ENCODE assay signal across 11 cellular contexts in the genomic region with DNA sequence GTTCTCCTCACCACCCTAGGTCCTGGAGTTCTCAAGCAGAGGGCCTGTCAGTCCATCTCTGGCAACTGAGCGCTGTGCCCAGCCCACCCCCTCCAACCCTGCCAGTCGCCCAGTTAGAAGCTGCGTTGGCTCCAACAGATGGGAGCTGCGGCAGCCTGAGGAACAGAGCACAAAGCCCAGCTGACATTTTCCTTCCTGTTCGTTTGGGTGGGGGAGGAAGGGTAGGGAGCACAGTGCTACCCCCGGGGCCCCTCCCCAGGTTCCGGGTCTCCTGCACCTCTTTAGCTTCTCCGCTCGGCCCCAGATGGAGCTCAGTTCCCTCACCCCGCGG. TPM values are rescaled to one million over a fixed set of nuclear protein-coding genes. Genes with fewer than 3 reads are reported as not detected.
A peak's percentile ranks its signal among the peaks of the same experiment; 100 is the strongest.
DNase-seq lines count a peak whose midpoint lies in the region; ATAC-seq and TF ChIP-seq lines count a peak whose summit lies in the region.
"Had no signal": no experiment of that assay in that cellular context is flagged by ENCODE, and none has a peak within 500 bp of the region (broad histone marks: within the 10 kb centered on the region; RNA-seq: fewer than 3 reads in every experiment).

No MANE protein-coding gene starts in this region.

- H3K36me3 ChIP-seq in left lung: no peaks in the 10 kb centered on the region
- H3K36me3 ChIP-seq: pancreas had no signal

- no peak for ATAC-seq in activated naive CD8-positive, alpha-beta T cell treated with anti-CD3 and anti-CD28 coated beads, Interleukin-2, amount 50 U/mL, for 24 hours
- ATAC-seq in left lung (no peak), GM18498 (IDR thresholded peaks at IDR 0.05; ENCODE audit: unreplicated experiment) (no peak)
- ATAC-seq in stimulated activated memory B cell treated with anti-CD40 and anti-IgM and Interleukin-4, amounts not matched to agents 10 μg/mL and 1 μg/mL and 100 μg/mL, for 72 hours: no peak

- TF ChIP-seq CTCF in left lung (IDR thresholded peaks at IDR 0.05): no peak

- H3K4me1 Mint-ChIP-seq in activated naive CD8-positive, alpha-beta T cell treated with anti-CD3 and anti-CD28 coated beads, Interleukin-2, amount 50 U/mL, for 24 hours: peaks cover 11% of the 10 kb centered on the region
- H3K4me1 Mint-ChIP-seq in stimulated activated memory B cell treated with anti-CD40 and anti-IgM and Interleukin-4, amounts not matched to agents 10 μg/mL and 1 μg/mL and 100 μg/mL, for 72 hours: peaks cover 15% of the 10 kb centered on the region

- peaks cover 17 to 61% of the 10 kb centered on the region in 2 donors for H3K27me3 ChIP-seq in left lung

- no peak overlapping the region for H3K27ac ChIP-seq in left lung
- H3K27ac ChIP-seq: pancreas had no signal

- intact Hi-C loops in left lung (cut with DNase I): no loop called here

- no peak overlapping the region for H3K27ac Mint-ChIP-seq in activated naive CD8-positive, alpha-beta T cell treated with anti-CD3 and anti-CD28 coated beads, Interleukin-2, amount 50 U/mL, for 24 hours
- no peak overlapping the region for H3K27ac Mint-ChIP-seq in stimulated activated memory B cell treated with anti-CD40 and anti-IgM and Interleukin-4, amounts not matched to agents 10 μg/mL and 1 μg/mL and 100 μg/mL, for 72 hours

- peak overlapping the region; percentile 32 for H3K4me3 Mint-ChIP-seq in activated naive CD8-positive, alpha-beta T cell treated with anti-CD3 and anti-CD28 coated beads, Interleukin-2, amount 50 U/mL, for 24 hours
- H3K4me3 Mint-ChIP-seq in stimulated activated memory B cell treated with anti-CD40 and anti-IgM and Interleukin-4, amounts not matched to agents 10 μg/mL and 1 μg/mL and 100 μg/mL, for 72 hours: peak overlapping the region; percentile 60

- peak overlapping the region; percentile 33 for H3K4me3 ChIP-seq in left lung

- H3K9me3 Mint-ChIP-seq in activated naive CD8-positive, alpha-beta T cell treated with anti-CD3 and anti-CD28 coated beads, Interleukin-2, amount 50 U/mL, for 24 hours: no peaks in the 10 kb centered on the region
- H3K9me3 Mint-ChIP-seq in stimulated activated memory B cell treated with anti-CD40 and anti-IgM and Interleukin-4, amounts not matched to agents 10 μg/mL and 1 μg/mL and 100 μg/mL, for 72 hours: no peaks in the 10 kb centered on the region

- DNase-seq in NCI-H82 (lab: John Stamatoyannopoulos, UW) (peak; percentile 69), NCI-H82 treated with DMSO at 0.1 percent for 48 hours (lab: John Stamatoyannopoulos, UW; ENCODE audit: unreplicated experiment) (no peak), left lung (no peak), NCI-H1436 treated with DMSO at 0.1 percent for 48 hours (lab: John Stamatoyannopoulos, UW) (no peak), NCI-H2196 treated with DMSO at 0.1 percent for 48 hours (lab: John Stamatoyannopoulos, UW; ENCODE audit: unreplicated experiment) (no peak)
- DNase-seq in activated naive CD8-positive, alpha-beta T cell treated with anti-CD3 and anti-CD28 coated beads, Interleukin-2, amount 50 U/mL, for 24 hours: no peak
- DNase-seq: KBM-7 had no signal

- H3K27me3 Mint-ChIP-seq in activated naive CD8-positive, alpha-beta T cell treated with anti-CD3 and anti-CD28 coated beads, Interleukin-2, amount 50 U/mL, for 24 hours: peaks cover 38% of the 10 kb centered on the region
- peaks cover 62% of the 10 kb centered on the region for H3K27me3 Mint-ChIP-seq in stimulated activated memory B cell treated with anti-CD40 and anti-IgM and Interleukin-4, amounts not matched to agents 10 μg/mL and 1 μg/mL and 100 μg/mL, for 72 hours

- H3K4me1 ChIP-seq in left lung: peaks cover 0 to 15% of the 10 kb centered on the region in 2 donors

- no peaks in the 10 kb centered on the region for H3K9me3 ChIP-seq in left lung
- H3K9me3 ChIP-seq: pancreas had no signal

- no peaks in the 10 kb centered on the region for H3K36me3 Mint-ChIP-seq in activated naive CD8-positive, alpha-beta T cell treated with anti-CD3 and anti-CD28 coated beads, Interleukin-2, amount 50 U/mL, for 24 hours (ENCODE audit: low read depth)
- no peaks in the 10 kb centered on the region for H3K36me3 Mint-ChIP-seq in stimulated activated memory B cell treated with anti-CD40 and anti-IgM and Interleukin-4, amounts not matched to agents 10 μg/mL and 1 μg/mL and 100 μg/mL, for 72 hours

RNA-seq across cellular contexts. Expression of a gene that starts 1.4 kb away (rescaled TPM):
- total RNA-seq in left lung: 1 to 10 TPM; 2.5 to 7.1 TPM
- total RNA-seq: A673 had no signal
